Comparison of ENCODE assay signal across 9 cellular contexts in the genomic region with DNA sequence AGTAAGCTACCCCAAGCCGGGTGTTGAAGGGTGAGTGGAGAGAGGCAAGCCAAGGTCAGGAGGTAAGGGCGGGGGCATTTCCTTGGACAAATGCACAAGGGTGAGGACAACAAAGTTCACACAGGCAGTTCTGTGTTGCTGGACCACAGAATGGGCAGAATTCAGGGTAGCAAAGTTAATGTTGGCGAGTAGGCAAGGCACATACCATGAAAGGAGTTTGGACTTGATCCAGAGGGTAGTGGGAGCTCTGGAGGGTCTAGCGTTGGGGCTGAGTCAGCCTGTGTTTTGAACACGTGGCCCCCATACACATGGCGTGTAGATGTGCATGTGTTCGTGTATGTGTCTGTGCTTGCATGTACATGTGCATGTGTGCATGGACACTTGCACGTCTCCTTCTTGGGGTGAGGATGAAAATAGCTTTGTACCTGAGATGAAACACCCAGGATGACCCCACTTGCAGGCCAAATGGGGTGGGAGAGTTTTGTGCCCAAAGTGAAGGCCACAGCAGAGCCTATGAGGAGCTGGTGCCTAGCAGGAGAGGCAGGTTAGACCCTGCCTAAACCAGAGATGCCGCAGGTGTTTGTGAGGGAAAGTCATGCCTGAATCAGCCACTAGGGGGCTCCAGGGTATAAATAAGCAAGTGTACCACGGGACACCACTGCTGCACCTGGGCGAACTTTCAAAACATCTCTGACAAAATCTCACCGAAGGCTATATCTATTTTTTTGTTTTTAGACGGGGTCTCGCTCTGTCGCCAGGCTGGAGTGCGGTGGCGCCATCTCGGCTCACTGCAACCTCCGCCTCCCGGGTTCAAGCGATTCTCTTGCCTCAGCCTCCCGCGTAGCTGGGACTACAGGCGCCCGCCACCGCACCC. TPM values are rescaled to one million over a fixed set of nuclear protein-coding genes. Genes with fewer than 3 reads are reported as not detected.
DNase-seq lines count a peak whose midpoint lies in the region; ATAC-seq, FAIRE-seq and TF ChIP-seq lines count a peak whose summit lies in the region.
"Had no signal": no experiment of that assay in that cellular context is flagged by ENCODE, and none has a peak within 500 bp of the region (broad histone marks: within the 10 kb centered on the region; RNA-seq: fewer than 3 reads in every experiment).

No MANE protein-coding gene starts in this region.

- peak overlapping the region; percentile 86; the same call in 1 of the 2 replicates for H2BK20ac ChIP-seq in H1 (ENCODE audit: low read length)

- H3K36me3 ChIP-seq in H1 (ENCODE audit: control insufficient read depth in 2 of 4, insufficient read depth in 4 of 4, low read length in 3 of 4): no peaks in the 10 kb centered on the region; a peak in 1 of 8 replicates

- WGBS in H1 (ENCODE audit: extremely low coverage in 1 of 2, insufficient coverage in 1 of 2, insufficient read length in 1 of 2, insufficient replicate concordance in 2 of 2, low coverage in 1 of 2, low lambda C conversion rate in 2 of 2, missing lambda C conversion rate in 1 of 2), 2 experiments: 69% methylated on average over 26 of the region's 26 CpGs; no CpG with 5 or more reads in 1 of the 2 experiments

- H3K9ac ChIP-seq in H1 (replicated peaks in 1 of 4; ENCODE audit: extremely low read depth in 1 of 4, low read depth in 3 of 4, low read length in 3 of 4): 0 out of 7 replicates have a peak overlapping the region, but pooled peaks of 1 of the 4 experiments have one; percentile 1

- TF ChIP-seq CTCF in GM10248 (IDR thresholded peaks at IDR 0.05; ENCODE audit: control extremely low read depth, extremely low read depth, low read depth, missing control alignments) (peak; percentile 78), H1 (IDR thresholded peaks at IDR 0.05; ENCODE audit: control extremely low read depth in 1 of 3, insufficient read depth in 1 of 3, low read depth in 1 of 3, low read length in 3 of 3) (peak in 2 of 3 experiments; percentile 81 to 85; a peak in 3 of 4 replicates)

- no peak overlapping the region for H2AFZ ChIP-seq in H1 (ENCODE audit: low read length)

- peak overlapping the region; percentile 4; the same call in 1 of the 2 replicates for H2AK5ac ChIP-seq in H1 (ENCODE audit: low read depth, low read length)

- 0 out of 2 replicates have a peak overlapping the region, but pooled peaks have one; percentile 75 for H2BK5ac ChIP-seq in H1 (ENCODE audit: low read depth, low read length)

- peak overlapping the region; percentile 85; the same call in 1 of the 2 replicates for H2BK12ac ChIP-seq in H1 (ENCODE audit: low read depth, low read length)

- no peak for TF ChIP-seq EP300 in H1 (IDR thresholded peaks at IDR 0.05; ENCODE audit: borderline replicate concordance in 1 of 2, low read depth in 2 of 2, low read length in 2 of 2)

- H3K4me1 ChIP-seq in H1 (replicated peaks in 1 of 4; ENCODE audit: control insufficient read depth in 3 of 4, insufficient read depth in 4 of 4, low read length in 3 of 4): peaks cover 6 to 32% (median 22%) of the 10 kb centered on the region in 4 experiments

- no peaks in the 10 kb centered on the region for H3K27me3 ChIP-seq in H1 (replicated peaks in 1 of 4; ENCODE audit: control insufficient read depth in 3 of 4, extremely low read depth in 1 of 4, insufficient read depth in 3 of 4, low read length in 3 of 4)

- no peak overlapping the region for H3K23ac ChIP-seq in H1 (ENCODE audit: insufficient read length)

- no peak overlapping the region for H3K27ac ChIP-seq in H1 (ENCODE audit: low read depth, low read length)

- TF ChIP-seq POLR2A in H1 (IDR thresholded peaks at IDR 0.05; ENCODE audit: control extremely low read depth in 1 of 2, low read depth in 2 of 2, low read length in 2 of 2): no peak

- no peak overlapping the region for H3K56ac ChIP-seq in H1 (replicated peaks; ENCODE audit: insufficient read length, low read depth, low read length)

- no peak overlapping the region for H2BK120ac ChIP-seq in H1 (replicated peaks; ENCODE audit: low read depth, low read length)

- peak overlapping the region; percentile 71 for H4K91ac ChIP-seq in H1 (replicated peaks; ENCODE audit: insufficient read length, low read length)

- no peak overlapping the region for H2BK15ac ChIP-seq in H1 (ENCODE audit: low read length)

- H3K9me3 ChIP-seq in H1 (ENCODE audit: insufficient read depth in 2 of 2, low read depth in 1 of 2, low read length in 1 of 2): no peaks in the 10 kb centered on the region

- FAIRE-seq in H1 (lab: Jason Lieb, UNC): peak; percentile 97
- FAIRE-seq: islet of Langerhans had no signal

- no peaks in the 10 kb centered on the region for H3K79me1 ChIP-seq in H1 (ENCODE audit: low read depth, low read length)

- H3K4ac ChIP-seq in H1 (replicated peaks; ENCODE audit: insufficient read length, low read depth, low read length): no peak overlapping the region

- no peak overlapping the region; the same call in 1 of the 2 replicates for H4K8ac ChIP-seq in H1 (ENCODE audit: extremely low read depth, insufficient read depth, low read length)

- peak; percentile 70 to 84 for TF ChIP-seq RAD21 in H1 (IDR thresholded peaks at IDR 0.05 in 1 of 2, conservative IDR thresholded peaks at IDR 0.05 in 1 of 2; ENCODE audit: low read depth in 2 of 2, low read length in 2 of 2)

- H4K5ac ChIP-seq in H1 (ENCODE audit: insufficient read length, low read depth, low read length): no peak overlapping the region

- no peak overlapping the region for H3K4me3 ChIP-seq in H1 (ENCODE audit: extremely low read depth in 1 of 4, insufficient read depth in 2 of 4, low read depth in 3 of 4, low read length in 4 of 4)

- no peak overlapping the region for H3K18ac ChIP-seq in H1 (ENCODE audit: extremely low read depth, low read length)

- CTCF ChIA-PET in GM10248 (lab: Yijun Ruan, JAX): interaction anchor here (0.6 to 3.8 kb wide), 39 partner anchors 9 to 417 kb away, joined by 3 to 35 read pairs (median 5); a partner anchor contains a TSS
- CTCF ChIA-PET in H1 (lab: Charles Lee; ENCODE audit: partially characterized antibody): interaction anchor here (0.6 to 2.9 kb wide), 44 partner anchors 10 to 1116 kb away, joined by 3 to 19 read pairs (median 5); a partner anchor contains a TSS

- H3K14ac ChIP-seq in H1 (ENCODE audit: insufficient read length): no peak overlapping the region

- H3K79me2 ChIP-seq in H1 (ENCODE audit: control insufficient read depth in 1 of 2, insufficient read depth in 2 of 2, low read length in 2 of 2): no peaks in the 10 kb centered on the region

- peak; percentile 48 for ATAC-seq in HG03521 (IDR thresholded peaks at IDR 0.05; ENCODE audit: unreplicated experiment)
- ATAC-seq in HG03097 (IDR thresholded peaks at IDR 0.05; ENCODE audit: low FRiP score, unreplicated experiment): no peak

- POLR2A ChIA-PET in GM10248 (lab: Yijun Ruan, JAX): interaction anchor here (1.1 kb wide), 1 partner anchor 170 kb away, joined by 3 read pairs; a partner anchor contains a TSS
- POLR2A ChIA-PET in H1 (lab: Charles Lee; ENCODE audit: partially characterized antibody): interaction anchor here (0.7 to 15.1 kb wide), 11 partner anchors 10 to 196 kb away, joined by 3 to 153 read pairs (median 3); a partner anchor contains a TSS

- DNase-seq in GM10248 (ENCODE audit: extremely low spot score) (peak; percentile 86), NOMO-1 treated with dmso at 0.1 percent for 144 hours (lab: John Stamatoyannopoulos, UW; ENCODE audit: unreplicated experiment) (peak; percentile 43), H1 (ENCODE audit: low read depth in 1 of 2, low spot score in 2 of 2) (peak; percentile 59 to 94), myocyte (ENCODE audit: low read depth) (peak; percentile 63)
- peak; percentile 45 to 79 (median 52) for DNase-seq in activated CD8-positive, alpha-beta memory T cell treated with anti-CD3 and anti-CD28 coated beads for 48 hours (ENCODE audit: low read depth in 2 of 3, low spot score in 2 of 3)
- peak; percentile 42 to 67 for DNase-seq in stimulated activated CD8-positive, alpha-beta memory T cell treated with anti-CD3 and anti-CD28 coated beads, Interleukin-7, amount 100 ng/mL, for 48 hours (ENCODE audit: extremely low read depth in 1 of 2, low read depth in 1 of 2)

- no peak overlapping the region for H3K4me2 ChIP-seq in H1 (ENCODE audit: insufficient read depth in 1 of 2, low read depth in 2 of 2, low read length in 2 of 2)

- H4K20me1 ChIP-seq in H1 (replicated peaks in 1 of 2; ENCODE audit: control insufficient read depth in 1 of 2, insufficient read depth in 2 of 2, low read length in 2 of 2): peaks cover 0 to 5% of the 10 kb centered on the region in 2 experiments

- no peaks in the 10 kb centered on the region; the same call in 1 of the 2 replicates for H3K23me2 ChIP-seq in H1 (ENCODE audit: low read depth, low read length)

TF ChIP-seq in H1, 55 proteins besides CTCF, POLR2A, EP300 and RAD21 (continues in another document):
- TF ChIP-seq, protein P1, sequence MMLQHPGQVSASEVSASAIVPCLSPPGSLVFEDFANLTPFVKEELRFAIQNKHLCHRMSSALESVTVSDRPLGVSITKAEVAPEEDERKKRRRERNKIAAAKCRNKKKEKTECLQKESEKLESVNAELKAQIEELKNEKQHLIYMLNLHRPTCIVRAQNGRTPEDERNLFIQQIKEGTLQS (IDR thresholded peaks at IDR 0.05; ENCODE audit: insufficient read depth, low read depth, low read length): 0 out of 2 replicates have a peak, but pooled peaks have one; percentile 10
- TF ChIP-seq RNF2 (IDR thresholded peaks at IDR 0.05; ENCODE audit: borderline replicate concordance, low read depth, low read length, missing control alignments, poor library complexity, severe bottlenecking) (no peak), CHD1 (IDR thresholded peaks at IDR 0.05; ENCODE audit: low read depth, low read length) (no peak), JUND (IDR thresholded peaks at IDR 0.05; ENCODE audit: low read length) (no peak), SP1 (IDR thresholded peaks at IDR 0.05; ENCODE audit: low read depth, low read length) (0 out of 2 replicates have a peak, but pooled peaks have one; percentile 12), TBP (IDR thresholded peaks at IDR 0.05; ENCODE audit: low read depth, low read length) (no peak), GABPA (IDR thresholded peaks at IDR 0.05; ENCODE audit: borderline replicate concordance, insufficient read depth, low read length) (peak; percentile 50; the same call in 1 of the 2 replicates), SIX5 (IDR thresholded peaks at IDR 0.05; ENCODE audit: low read depth, low read length) (no peak), KDM4A (IDR thresholded peaks at IDR 0.05; ENCODE audit: low read depth, low read length, severe bottlenecking) (no peak)

RNA-seq across cellular contexts. Expression of a gene that starts 21.8 kb away (rescaled TPM):
- total RNA-seq in H1 (2021; fragmentation: NEBNext Ultra II Directional; extraction: Animal tissue kit (Norgen Biotek cat#: 25700)): 29.4 and 39.1 TPM in 2 replicates
- polyA plus RNA-seq in H1 (2011; rRNA removed): 40.1 and 51.2 TPM in 2 replicates
- polyA plus RNA-seq in H1 (2011; cell fraction: cytosol; rRNA removed): 44.7 TPM
- 133 TPM for polyA plus RNA-seq in H1 (2011; cell fraction: nucleus; rRNA removed)
- 42.0 to 62.3 TPM (median 55.1 TPM) in 4 replicates for polyA plus RNA-seq in H1 (2012, experiment 1 of 2)
- 50.1 TPM for polyA plus RNA-seq in H1 (2012, experiment 2 of 2)
- 44.3 TPM for polyA plus RNA-seq in H1 (2013, experiment 1 of 2)
- 41.0 TPM for polyA plus RNA-seq in H1 (2013, experiment 2 of 2)
- polyA minus RNA-seq in H1 (2011; rRNA and poly(A)+ RNA removed): 56.9 and 65.2 TPM in 2 replicates
- 30.4 TPM for polyA minus RNA-seq in H1 (2011; cell fraction: cytosol; rRNA and poly(A)+ RNA removed)
- 19.4 TPM for polyA minus RNA-seq in H1 (2011; cell fraction: nucleus; rRNA and poly(A)+ RNA removed)
- total RNA-seq in myocyte: 0.29 and 0.42 TPM in 2 replicates
- polyA plus RNA-seq in myocyte (2012): 1.7 TPM

Comparison
In these comparisons a context has a peak if more than half of its experiments do, and no peak if none do; other contexts are left out.
1. RNA of a gene that starts 21.8 kb away (total RNA-seq): 29.4 to 39.1 TPM in H1; 0.29 to 0.42 TPM in myocyte; every median in the first group is over 10 times any median in the second.
2. Peak in every context shown above with its lines, with median percentiles within 50 percentile points of each other: DNase-seq.